9 cellular contexts compared by ENCODE assay signal in the genomic region with DNA sequence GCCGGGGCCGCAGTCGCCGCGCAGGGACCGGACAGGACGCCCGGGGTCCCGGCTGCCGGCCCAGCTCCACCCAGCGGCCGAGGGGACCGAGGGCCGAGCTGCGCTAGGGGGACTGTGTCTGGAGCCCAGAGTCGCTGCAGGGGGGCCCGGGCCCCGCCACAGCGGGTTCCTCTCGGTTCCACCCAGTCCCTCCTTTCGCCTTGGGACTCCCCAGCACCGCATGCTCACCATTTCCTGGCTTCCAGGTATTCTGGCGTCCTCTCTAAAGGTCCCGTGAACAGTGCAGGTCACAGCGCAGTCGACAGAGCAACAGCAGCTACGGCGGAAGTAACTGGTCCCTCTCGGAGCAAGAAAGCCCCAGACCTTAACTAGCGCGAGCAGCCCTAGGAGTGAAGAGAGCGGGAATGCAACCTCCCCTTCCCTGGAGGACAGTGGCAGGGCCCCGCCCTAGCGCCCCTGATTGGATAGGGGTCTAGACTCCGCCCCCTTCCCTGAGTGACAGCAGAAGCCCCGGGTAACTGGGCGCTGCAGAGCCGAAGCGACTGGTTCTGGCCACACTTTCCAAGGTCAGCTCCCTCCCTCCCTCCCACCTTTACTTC. TPM values are rescaled to one million over a fixed set of nuclear protein-coding genes. Genes with fewer than 3 reads are reported as not detected.
DNase-seq lines count a peak whose midpoint lies in the region; ATAC-seq lines count a peak whose summit lies in the region.
"Had no signal": no experiment of that assay in that cellular context is flagged by ENCODE, and none has a peak within 500 bp of the region (broad histone marks: within the 10 kb centered on the region; RNA-seq: fewer than 3 reads in every experiment).

A gene (minus strand): TSS at position 391 of the 599 bp plus-strand sequence. CDS start 160 bp downstream, at position 231.

- H3K4me3 ChIP-seq in right cardiac atrium (ENCODE audit: low read length), result peak within 1 kb of the TSS; percentile 79

- in situ Hi-C loops in SK-MEL-5 (cut with HindIII; ENCODE audit: low pct_unique_long_range_greater_than_20kb, low sequenced_read_pairs), result no loop called here

- H3K9me3 ChIP-seq in right cardiac atrium (ENCODE audit: control insufficient read depth, low read length), result no peaks in the 10 kb centered on the region

- WGBS in right cardiac atrium, result under 1% methylated on average over 39 of the region's 39 CpGs

- no peaks in the 10 kb centered on the region for H3K4me1 ChIP-seq in right cardiac atrium (ENCODE audit: control insufficient read depth, insufficient read depth, low read length)

- intact Hi-C loops in right cardiac atrium (cut with DNase I), result loop anchor here in 1 of 4 donors (10.0 kb wide), 1 partner anchor 92 kb away; a partner anchor contains a TSS

- ATAC-seq in GM21576 (IDR thresholded peaks at IDR 0.05; ENCODE audit: unreplicated experiment), result peak; percentile 82
- peak; percentile 100 for ATAC-seq in right cardiac atrium

- DNase-seq in DMS79 (lab: John Stamatoyannopoulos, UW), result peak; percentile 91
- peak; percentile 66 for DNase-seq in KG1 (lab: John Stamatoyannopoulos, UW)
- DNase-seq in SK-MEL-5 (ENCODE audit: low read depth, low spot score), result peak; percentile 83
- DNase-seq in anterior cingulate cortex (lab: John Stamatoyannopoulos, UW), result peak in 57 of 58 donors; percentile 6 to 89 (median 71)
- peak; percentile 92 to 96 (median 95) for DNase-seq in right cardiac atrium
- DNase-seq in pons (ENCODE audit: low spot score), result peak; percentile 86
- no peak for DNase-seq in DMS153 treated with DMSO at 0.1 percent for 48 hours (lab: John Stamatoyannopoulos, UW; ENCODE audit: unreplicated experiment)

- H3K27ac ChIP-seq in right cardiac atrium (ENCODE audit: low read length), result peak within 1 kb of the TSS; percentile 49
- H3K27ac ChIP-seq: epithelial cell of prostate had no signal

- H3K27me3 ChIP-seq in right cardiac atrium (ENCODE audit: control insufficient read depth, insufficient read depth), result no peaks in the 10 kb centered on the region

RNA-seq across cellular contexts. Expression of the gene that starts here (rescaled TPM):
- total RNA-seq in SK-MEL-5 (2014; rRNA removed; shearing (Covaris generic)), result 0.37 and 0.77 TPM in 2 replicates
- polyA plus RNA-seq in SK-MEL-5 (2015; cell fraction: cytosol; rRNA removed), result 0.10 and 0.29 TPM in 2 replicates
- polyA plus RNA-seq in SK-MEL-5 (2015; cell fraction: nucleus; rRNA removed), result 0.38 TPM in 1 of 2 replicates, not detected in the other
- under 1 TPM in 2 of 4 donors, not detected in 2; 0.20 to 0.38 TPM for total RNA-seq in right cardiac atrium
- 0.23 TPM for polyA plus RNA-seq in right cardiac atrium

Comparison
In these comparisons a context has a peak if more than half of its experiments do, and no peak if none do; other contexts are left out.
1. Peak in DNase-seq in SK-MEL-5; RNA of the gene not detected or under 1 TPM.
2. Peak in DNase-seq, ATAC-seq, H3K4me3 ChIP-seq and H3K27ac ChIP-seq in right cardiac atrium; RNA of the gene not detected or under 1 TPM.